In genomic region chr11:45872513-45873356, GRCh38 we compare ENCODE assay signal across 1 cellular context.
A peak's percentile ranks its signal among the peaks of the same experiment; 100 is the strongest.
TF ChIP-seq lines count a peak whose summit lies in the region.

No MANE protein-coding gene starts in this region.

TF ChIP-seq in IMR-90, 13 proteins besides CTCF, POLR2A, EP300 and RAD21:
- TF ChIP-seq USF2 (IDR thresholded peaks at IDR 0.05; ENCODE audit: low read depth, low read length): no peak
- TF ChIP-seq RCOR1 (IDR thresholded peaks at IDR 0.05; ENCODE audit: insufficient replicate concordance, low read length): peak; percentile 81
- TF ChIP-seq ELK1 (IDR thresholded peaks at IDR 0.05; ENCODE audit: borderline replicate concordance, low read depth, low read length): no peak
- no peak for TF ChIP-seq CHD1 (IDR thresholded peaks at IDR 0.05; ENCODE audit: low read depth, low read length)
- peak; percentile 88 for TF ChIP-seq MAFK (IDR thresholded peaks at IDR 0.05; ENCODE audit: low read depth, low read length)
- 0 out of 2 replicates have a peak, but pooled peaks have one; percentile 15 for TF ChIP-seq CEBPB (IDR thresholded peaks at IDR 0.05; ENCODE audit: low read depth, low read length)
- TF ChIP-seq FOS (IDR thresholded peaks at IDR 0.05; ENCODE audit: low read depth, low read length): peak; percentile 78
- no peak for TF ChIP-seq MXI1 (IDR thresholded peaks at IDR 0.05; ENCODE audit: borderline replicate concordance, low read depth, low read length)
- TF ChIP-seq MAZ (IDR thresholded peaks at IDR 0.05; ENCODE audit: borderline replicate concordance, low read depth, low read length): no peak
- TF ChIP-seq SMC3 (IDR thresholded peaks at IDR 0.05; ENCODE audit: low read depth, low read length): peak; percentile 62
- TF ChIP-seq RFX5 (IDR thresholded peaks at IDR 0.05; ENCODE audit: low read depth, low read length): no peak
- TF ChIP-seq BHLHE40 (IDR thresholded peaks at IDR 0.05; ENCODE audit: low read depth, low read length): no peak
- no peak for TF ChIP-seq NFE2L2 (IDR thresholded peaks at IDR 0.05; ENCODE audit: low read depth, low read length)
